Comparison of ENCODE assay signal across 15 cellular contexts in genomic region chr15:92294759-92295158, GRCh38.
DNase-seq lines count a peak whose midpoint lies in the region; ATAC-seq lines count a peak whose summit lies in the region.
"Had no signal": no experiment of that assay in that cellular context is flagged by ENCODE, and none has a peak within 500 bp of the region (broad histone marks: within the 10 kb centered on the region; RNA-seq: fewer than 3 reads in every experiment).

No MANE protein-coding gene starts in this region.

- DNase-seq in Daoy (ENCODE audit: low read depth): peak; percentile 53
- peak; percentile 32 for DNase-seq in HT1080 (ENCODE audit: low read depth)
- DNase-seq in RKO (ENCODE audit: low spot score): peak; percentile 2
- peak; percentile 91 for DNase-seq in myocyte (ENCODE audit: low read depth)
- DNase-seq in DMS153 (lab: John Stamatoyannopoulos, UW): no peak
- no peak for DNase-seq in C1 segment of cervical spinal cord (lab: John Stamatoyannopoulos, UW)
- DNase-seq: CD8-positive, alpha-beta memory T cell; H9; KBM-7; NCI-H1092; NCI-H2107; NCI-H446; SIG-M5; SW 1271 had no signal

- ATAC-seq in HG02623 (IDR thresholded peaks at IDR 0.05; ENCODE audit: unreplicated experiment): no peak

Comparison
In these comparisons a context has a peak if more than half of its experiments do, and no peak if none do; other contexts are left out.
1. DNase-seq: peak in Daoy (single experiment), HT1080 (single experiment), RKO (single experiment) and myocyte (single experiment); none in DMS153 (single experiment) and C1 segment of cervical spinal cord (0 of 14).